ENCODE assay signal across 16 cellular contexts in the genomic region with DNA sequence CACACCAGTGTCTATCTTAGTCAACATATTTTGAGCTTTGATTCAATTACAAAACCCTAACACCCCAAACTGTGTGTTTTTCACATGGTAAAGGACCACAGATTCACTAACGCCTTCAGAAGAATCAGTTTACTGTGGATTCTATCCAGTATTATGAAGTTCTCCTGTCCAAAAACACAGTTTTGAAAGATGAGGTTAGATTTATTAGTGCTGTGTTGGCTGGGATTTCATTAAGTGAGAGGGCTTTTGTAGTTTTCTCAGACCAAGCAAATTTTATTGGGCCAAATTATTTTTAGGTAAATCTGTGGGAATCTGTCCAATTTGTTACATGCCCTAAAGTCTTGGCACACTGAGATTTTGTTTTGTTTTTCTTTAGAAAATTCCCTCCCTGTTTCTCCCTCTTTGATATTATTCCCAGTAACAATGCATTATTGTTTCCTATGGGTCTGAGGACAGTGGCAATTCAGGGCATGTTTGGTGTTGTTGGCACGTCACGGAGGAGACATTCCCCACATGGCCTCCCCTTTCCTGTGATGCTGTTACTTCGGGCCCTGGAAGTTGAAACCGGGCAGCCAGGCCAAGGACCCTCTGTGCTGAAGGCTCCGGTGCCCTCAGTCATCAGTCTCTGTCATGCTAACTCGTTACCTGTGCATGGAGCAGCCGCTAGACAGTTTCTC.
A peak's percentile ranks its signal among the peaks of the same experiment; 100 is the strongest.
DNase-seq lines count a peak whose midpoint lies in the region; ATAC-seq and TF ChIP-seq lines count a peak whose summit lies in the region.
"Had no signal": no experiment of that assay in that cellular context is flagged by ENCODE, and none has a peak within 500 bp of the region (broad histone marks: within the 10 kb centered on the region; RNA-seq: fewer than 3 reads in every experiment).

No MANE protein-coding gene starts in this region.

- WGBS in hepatocyte (ENCODE audit: low lambda C conversion rate, missing lambda C conversion rate): 79% methylated on average over 8 of the region's 8 CpGs

- no peak overlapping the region for H3K4me2 ChIP-seq in hepatocyte

- H3K9me3 Mint-ChIP-seq in chondrocyte (ENCODE audit: low read depth) (peaks cover 29% of the 10 kb centered on the region), osteocyte (ENCODE audit: unreplicated experiment) (peaks cover 31% of the 10 kb centered on the region)

- no peaks in the 10 kb centered on the region for H3K79me2 ChIP-seq in hepatocyte

- H4K20me1 ChIP-seq in hepatocyte (ENCODE audit: insufficient read depth, poor library complexity, severe bottlenecking): no peaks in the 10 kb centered on the region

- H3K4me3 Mint-ChIP-seq in chondrocyte (ENCODE audit: unreplicated experiment) (peak overlapping the region; percentile 11), osteocyte (ENCODE audit: unreplicated experiment) (no peak overlapping the region)
- H3K4me3 Mint-ChIP-seq: CD8-positive, alpha-beta memory T cell had no signal

- peak overlapping the region; percentile 83 for H3K27ac Mint-ChIP-seq in chondrocyte (ENCODE audit: unreplicated experiment)
- H3K27ac Mint-ChIP-seq in osteocyte (ENCODE audit: unreplicated experiment): peak overlapping the region; percentile 19
- H3K27ac Mint-ChIP-seq: CD8-positive, alpha-beta memory T cell had no signal

- no peaks in the 10 kb centered on the region for H3K9me3 ChIP-seq in hepatocyte (ENCODE audit: low read depth)
- H3K9me3 ChIP-seq in tibial artery: peaks cover 0 to 12% (median 3%) of the 10 kb centered on the region in 3 donors

- H3K27me3 Mint-ChIP-seq in chondrocyte (ENCODE audit: low read depth) (no peaks in the 10 kb centered on the region), osteocyte (ENCODE audit: unreplicated experiment) (peaks cover 4% of the 10 kb centered on the region)

- H3K4me1 ChIP-seq in hepatocyte (ENCODE audit: insufficient read depth): no peaks in the 10 kb centered on the region
- H3K4me1 ChIP-seq in tibial artery: peaks cover 0 to 24% (median 7%) of the 10 kb centered on the region in 4 donors

- DNase-seq in chondrocyte (ENCODE audit: low spot score) (no peak), hepatocyte (ENCODE audit: low spot score) (no peak), osteocyte (ENCODE audit: extremely low spot score, unreplicated experiment) (no peak), tibial artery (no peak), GM10266 (ENCODE audit: extremely low spot score) (no peak)
- DNase-seq in activated CD4-positive, alpha-beta T cell treated with anti-CD3 and anti-CD28 coated beads, Interleukin-2, amount 50 U/mL, for 1 hour: no peak
- DNase-seq: CD8-positive, alpha-beta memory T cell; DMS 273 treated with DMSO at 0.1 percent for 48 hours; KG1; MM.1S; NCI-H2029; NCI-H510A; NCI-H82; Right ventricle myocardium superior had no signal

- TF ChIP-seq CTCF in chondrocyte (IDR thresholded peaks at IDR 0.05) (no peak), hepatocyte (IDR thresholded peaks at IDR 0.05; ENCODE audit: poor library complexity) (no peak), osteocyte (IDR thresholded peaks at IDR 0.05) (no peak), tibial artery (IDR thresholded peaks at IDR 0.05) (no peak), GM10266 (IDR thresholded peaks at IDR 0.05; ENCODE audit: control insufficient read depth, insufficient read depth, low read depth, missing control alignments) (no peak)

- H3K27ac ChIP-seq in hepatocyte (peak overlapping the region; percentile 62), tibial artery (peak overlapping the region; percentile 57 to 62)

- no peak for ATAC-seq in HG02981 (IDR thresholded peaks at IDR 0.05; ENCODE audit: unreplicated experiment)
- ATAC-seq: Panc1 had no signal

- H3K36me3 ChIP-seq in hepatocyte (replicated peaks; ENCODE audit: insufficient read depth, low read depth) (no peaks in the 10 kb centered on the region), tibial artery (no peaks in the 10 kb centered on the region)

- intact Hi-C loops in tibial artery (cut with DNase I; ENCODE audit: low total_unique reads): no loop called here

- H2AFZ ChIP-seq in hepatocyte: no peak overlapping the region

- H3K36me3 Mint-ChIP-seq in chondrocyte (ENCODE audit: low read depth) (peaks cover 16% of the 10 kb centered on the region), osteocyte (ENCODE audit: unreplicated experiment) (peaks cover 9% of the 10 kb centered on the region)

- no peaks in the 10 kb centered on the region for H3K9me2 ChIP-seq in hepatocyte (replicated peaks; ENCODE audit: insufficient read depth)

- H3K27me3 ChIP-seq in hepatocyte (no peaks in the 10 kb centered on the region), tibial artery (no peaks in the 10 kb centered on the region)

- no peak overlapping the region for H3K4me3 ChIP-seq in hepatocyte
- peak overlapping the region in 1 of 2 donors; percentile 22 for H3K4me3 ChIP-seq in tibial artery

- H3K4me1 Mint-ChIP-seq in chondrocyte (ENCODE audit: low read depth) (peaks cover 21% of the 10 kb centered on the region), osteocyte (ENCODE audit: unreplicated experiment) (peaks cover 17% of the 10 kb centered on the region)
- H3K4me1 Mint-ChIP-seq: CD8-positive, alpha-beta memory T cell had no signal
